Comparison of ENCODE assay signal across 8 cellular contexts in the genomic region with DNA sequence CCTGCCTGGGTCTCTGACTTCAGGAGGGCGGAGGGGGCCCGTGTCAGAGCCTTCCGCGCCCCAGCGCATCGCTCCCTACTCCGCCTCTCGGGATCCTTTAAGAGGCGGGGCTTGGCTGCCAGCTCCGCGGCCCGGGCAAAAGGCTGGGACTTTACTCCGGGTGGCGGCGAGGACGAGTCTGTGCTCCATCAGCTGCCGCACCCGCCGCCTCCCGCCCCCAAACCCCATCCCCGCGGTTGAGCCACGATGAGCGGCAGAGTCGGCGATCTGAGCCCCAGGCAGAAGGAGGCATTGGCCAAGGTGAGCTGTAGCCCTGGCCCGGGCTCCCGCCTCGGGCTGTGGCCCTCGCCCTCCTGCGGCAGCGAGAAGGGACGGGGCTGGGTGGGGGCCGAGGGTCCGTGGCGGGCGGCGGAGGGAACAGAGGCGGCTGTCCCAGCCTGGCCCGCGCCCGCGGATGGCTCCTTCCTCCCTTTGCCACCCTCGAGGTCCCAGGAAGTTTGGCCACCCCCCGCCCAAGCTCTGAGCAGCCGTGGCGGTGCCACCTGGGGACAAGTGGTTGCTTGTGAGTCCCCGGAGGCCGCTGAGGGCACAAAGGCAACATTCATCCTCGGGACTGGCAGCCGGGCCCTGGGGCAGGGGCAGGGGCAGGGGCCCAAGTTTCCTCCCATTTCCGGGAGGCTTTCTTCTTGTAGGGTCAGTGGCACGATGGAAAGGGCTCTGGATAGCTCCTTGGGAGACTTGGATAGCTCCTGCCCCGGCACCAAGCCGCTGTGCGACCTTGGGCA. TPM values are rescaled to one million over a fixed set of nuclear protein-coding genes. Genes with fewer than 3 reads are reported as not detected.
DNase-seq lines count a peak whose midpoint lies in the region; ATAC-seq, FAIRE-seq and TF ChIP-seq lines count a peak whose summit lies in the region.

Gene SEC14L2 (plus strand): TSS at position 148 of the 785 bp plus-strand sequence. CDS start 99 bp downstream, at position 247.

- H3K4me3 ChIP-seq in bronchial epithelial cell (ENCODE audit: low read depth, low read length) (peak within 1 kb of the TSS; percentile 88), skeletal muscle satellite cell (ENCODE audit: low read length) (peak within 1 kb of the TSS; percentile 89)

- no peaks in the 10 kb centered on the region for H3K27me3 ChIP-seq in bronchial epithelial cell (ENCODE audit: control insufficient read depth, insufficient read depth, low read length)
- no peaks in the 10 kb centered on the region for H3K27me3 ChIP-seq in skeletal muscle satellite cell (ENCODE audit: control insufficient read depth, insufficient read depth, low read length)

- DNase-seq in D341Med (ENCODE audit: low spot score): peak; percentile 85
- peak; percentile 14 to 42 for DNase-seq in Kasumi-1 (lab: John Stamatoyannopoulos, UW)
- DNase-seq in activated CD4-positive, CD25-positive, alpha-beta regulatory T cell treated with anti-CD3 and anti-CD28 coated beads, Interleukin-2, amount 50 U/mL, for 16 hours (ENCODE audit: low read depth, low spot score): peak; percentile 20
- peak; percentile 35 for DNase-seq in bronchial epithelial cell (ENCODE audit: low read depth)
- DNase-seq in iPS-NIHi11 (ENCODE audit: low spot score): peak; percentile 80

- H3K9ac ChIP-seq in skeletal muscle satellite cell (ENCODE audit: low read depth, low read length): peak within 1 kb of the TSS; percentile 87

- peak within 1 kb of the TSS; percentile 96 for H3K4me2 ChIP-seq in skeletal muscle satellite cell (ENCODE audit: low read length)

- no peak for TF ChIP-seq CTCF in bronchial epithelial cell (IDR thresholded peaks at IDR 0.05; ENCODE audit: insufficient read depth, low read length, severe bottlenecking)

- H3K4me1 ChIP-seq in skeletal muscle satellite cell (ENCODE audit: control insufficient read depth, insufficient read depth, low read length): peaks cover 30% of the 10 kb centered on the region

- no peak for ATAC-seq in GM18861 (IDR thresholded peaks at IDR 0.05; ENCODE audit: unreplicated experiment)
- no peak for ATAC-seq in HG03565 (IDR thresholded peaks at IDR 0.05; ENCODE audit: unreplicated experiment)

- H3K9me3 ChIP-seq in skeletal muscle satellite cell (replicated peaks; ENCODE audit: low read length): no peaks in the 10 kb centered on the region

- FAIRE-seq in bronchial epithelial cell (lab: Jason Lieb, UNC): no peak

- H3K36me3 ChIP-seq in bronchial epithelial cell (ENCODE audit: control insufficient read depth, insufficient read depth, low read length): peaks cover 7% of the 10 kb centered on the region
- peaks cover 17% of the 10 kb centered on the region for H3K36me3 ChIP-seq in skeletal muscle satellite cell (ENCODE audit: insufficient read depth, low read length)

RNA-seq across cellular contexts. Expression of gene SEC14L2, which starts in this region (rescaled TPM):
- total RNA-seq in bronchial epithelial cell: 32.6 and 34.5 TPM in 2 replicates
- total RNA-seq in skeletal muscle satellite cell (2012; rRNA removed): 24.6 and 33.9 TPM in 2 replicates

Comparison
In these comparisons a context has a peak if more than half of its experiments do, and no peak if none do; other contexts are left out.
1. DNase-seq: peak in every context shown above with its lines; median percentile 85 in D341Med; 80 in iPS-NIHi11; 35 in bronchial epithelial cell; 28 in Kasumi-1; 20 in activated CD4-positive, CD25-positive, alpha-beta regulatory T cell treated with anti-CD3 and anti-CD28 coated beads, Interleukin-2, amount 50 U/mL, for 16 hours.